Comparison of ENCODE assay signal across 24 cellular contexts in genomic region chr20:9329356-9330092, GRCh38.
A peak's percentile ranks its signal among the peaks of the same experiment; 100 is the strongest.
DNase-seq lines count a peak whose midpoint lies in the region; ATAC-seq and TF ChIP-seq lines count a peak whose summit lies in the region.
"Had no signal": no experiment of that assay in that cellular context is flagged by ENCODE, and none has a peak within 500 bp of the region (broad histone marks: within the 10 kb centered on the region; RNA-seq: fewer than 3 reads in every experiment).

No MANE protein-coding gene starts in this region.

- no peak for TF ChIP-seq POLR2A in stomach (IDR thresholded peaks at IDR 0.05)

- DNase-seq in NCI-H146 (lab: John Stamatoyannopoulos, UW) (peak; percentile 15), NCI-H146 treated with DMSO at 0.1 percent for 48 hours (lab: John Stamatoyannopoulos, UW; ENCODE audit: unreplicated experiment) (no peak), SK-N-DZ (ENCODE audit: low spot score) (peak; percentile 31), kidney tubule cell (ENCODE audit: low spot score) (peak; percentile 52), stomach (no peak), NCI-H82 (lab: John Stamatoyannopoulos, UW) (no peak), osteocyte (ENCODE audit: extremely low spot score, unreplicated experiment) (no peak)
- DNase-seq: DMS 273 treated with DMSO at 0.1 percent for 48 hours; DND-41; GDM1; KG1; MV-4-11; NCI-H1930; NCI-H2171; NCI-H446 treated with DMSO at 0.1 percent for 48 hours; NK-92 treated with Interleukin-12 subunit alpha and Interleukin-12 subunit beta, amount 100 ng/mL, for 24 hours; Peyer's patch had no signal

- H3K36me3 Mint-ChIP-seq in osteocyte (ENCODE audit: unreplicated experiment): no peaks in the 10 kb centered on the region
- H3K36me3 Mint-ChIP-seq: CD14-positive monocyte had no signal

- no peaks in the 10 kb centered on the region for H3K27me3 ChIP-seq in stomach
- H3K27me3 ChIP-seq: Peyer's patch had no signal

- H3K4me1 ChIP-seq in stomach: peaks cover 4 to 17% (median 6%) of the 10 kb centered on the region in 4 donors

- TF ChIP-seq CTCF in stomach (IDR thresholded peaks at IDR 0.05): no peak
- no peak for TF ChIP-seq CTCF in osteocyte (IDR thresholded peaks at IDR 0.05)

- no peak overlapping the region for H3K4me3 Mint-ChIP-seq in osteocyte (ENCODE audit: unreplicated experiment)
- H3K4me3 Mint-ChIP-seq: CD14-positive monocyte, GM23338 had no signal

- no peak for ATAC-seq in GM21528 (IDR thresholded peaks at IDR 0.05; ENCODE audit: low FRiP score, unreplicated experiment)
- ATAC-seq: GM23338, HCT116, Right ventricle myocardium inferior had no signal

- H3K9me3 ChIP-seq in stomach: no peaks in the 10 kb centered on the region
- H3K9me3 ChIP-seq: Peyer's patch had no signal

- no peaks in the 10 kb centered on the region for H3K9me3 Mint-ChIP-seq in osteocyte (ENCODE audit: unreplicated experiment)
- H3K9me3 Mint-ChIP-seq: CD14-positive monocyte, GM23338 had no signal

- no peak overlapping the region for H3K27ac Mint-ChIP-seq in osteocyte (ENCODE audit: unreplicated experiment)
- H3K27ac Mint-ChIP-seq: CD14-positive monocyte, GM23338 had no signal

- no peaks in the 10 kb centered on the region for H3K27me3 Mint-ChIP-seq in osteocyte (ENCODE audit: unreplicated experiment)

- no peaks in the 10 kb centered on the region for H3K4me1 Mint-ChIP-seq in osteocyte (ENCODE audit: unreplicated experiment)
- H3K4me1 Mint-ChIP-seq: CD14-positive monocyte had no signal

- no peaks in the 10 kb centered on the region for H3K36me3 ChIP-seq in stomach
- H3K36me3 ChIP-seq: Peyer's patch had no signal

- TF ChIP-seq EP300 in stomach (IDR thresholded peaks at IDR 0.05): no peak

- H3K27ac ChIP-seq in stomach: peak overlapping the region; percentile 30 to 69 (median 56)
- H3K27ac ChIP-seq: 22Rv1, SK-N-MC had no signal

- H3K4me3 ChIP-seq in stomach: no peak overlapping the region
- H3K4me3 ChIP-seq: GM23338, Peyer's patch, SK-N-MC had no signal

- intact Hi-C loops in stomach (cut with DNase I; ENCODE audit: low total_unique reads): no loop called here

- 76 to 87% (median 80%) methylated on average over 4 of the region's 4 CpGs for WGBS in stomach, 5 donors

Comparison
In these comparisons a context has a peak if more than half of its experiments do, and no peak if none do; other contexts are left out.
1. DNase-seq: peak in NCI-H146 (single experiment), SK-N-DZ (single experiment) and kidney tubule cell (single experiment); none in NCI-H146 treated with DMSO at 0.1 percent for 48 hours (single experiment), stomach (single experiment), NCI-H82 (single experiment) and osteocyte (single experiment).